In the genomic region with DNA sequence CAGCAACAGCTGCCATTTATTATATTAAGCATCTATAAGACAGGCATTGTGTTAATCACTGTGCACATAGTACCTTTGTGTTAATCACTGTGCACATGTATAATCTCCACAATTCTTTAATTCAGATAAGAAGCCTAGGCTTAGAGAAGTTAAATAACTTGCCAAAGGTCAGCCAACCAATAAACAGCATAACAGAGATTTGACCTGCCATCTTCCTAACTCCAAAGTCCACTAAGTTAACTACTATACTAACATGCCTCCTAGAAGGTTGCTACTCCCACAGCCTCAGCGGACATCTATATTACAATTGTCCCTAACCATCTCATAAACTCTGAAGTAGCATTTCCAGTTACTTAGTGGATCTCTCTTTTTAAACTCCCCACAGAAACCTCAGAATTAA, we compare ENCODE assay signal across 26 cellular contexts.
"Had no signal": no experiment of that assay in that cellular context is flagged by ENCODE, and none has a peak within 500 bp of the region (broad histone marks: within the 10 kb centered on the region; RNA-seq: fewer than 3 reads in every experiment).

No MANE protein-coding gene starts in this region.

- H3K36me3 ChIP-seq: adrenal gland, ascending aorta, brain microvascular endothelial cell, colonic mucosa, upper lobe of right lung had no signal

- H3K27ac Mint-ChIP-seq: activated CD4-positive, alpha-beta T cell treated with anti-CD3 and anti-CD28 coated beads for 36 hours; effector memory CD8-positive, alpha-beta T cell; T-helper 1 cell treated with Interleukin-12 subunit alpha and Interleukin-12 subunit beta and Interleukin-4 antibody, amounts not matched to agents 30 μg/mL and 1 μg/mL, for 36 hours; WTC11 had no signal

- DNase-seq: activated CD4-positive, alpha-beta T cell treated with anti-CD3 and anti-CD28 coated beads for 36 hours; activated CD4-positive, alpha-beta T cell treated with anti-CD3 and anti-CD28 coated beads, Interleukin-2, amount 50 U/mL, for 48 hours; activated effector memory CD4-positive, alpha-beta T cell treated with anti-CD3 and anti-CD28 coated beads, Interleukin-2, amount 50 U/mL, for 16 hours; activated naive CD4-positive, alpha-beta T cell treated with anti-CD3 and anti-CD28 coated beads, Interleukin-2, amount 50 U/mL, for 16 hours; adrenal gland; brain microvascular endothelial cell; central memory CD4-positive, alpha-beta T cell; colonic mucosa; dorsolateral prefrontal cortex; effector memory CD8-positive, alpha-beta T cell; foreskin melanocyte; hippocampal formation; left ventricle myocardium superior; mesenchymal stem cell; occipital lobe; stimulated activated CD4-positive, alpha-beta T cell treated with anti-CD3 and anti-CD28 coated beads, Interleukin-15, amount 100 ng/mL, for 24 hours; stimulated activated naive CD4-positive, alpha-beta T cell; T1000; upper lobe of right lung had no signal

- H3K9me3 Mint-ChIP-seq: effector memory CD8-positive, alpha-beta T cell had no signal

- H3K27me3 ChIP-seq: adrenal gland, ascending aorta, brain microvascular endothelial cell, colonic mucosa, dorsolateral prefrontal cortex, upper lobe of right lung had no signal

- H3K27me3 Mint-ChIP-seq: activated CD4-positive, alpha-beta T cell treated with anti-CD3 and anti-CD28 coated beads for 36 hours; effector memory CD8-positive, alpha-beta T cell had no signal

- H3K9me3 ChIP-seq: adrenal gland, ascending aorta, colonic mucosa, upper lobe of right lung had no signal

- ATAC-seq: activated CD4-positive, alpha-beta T cell treated with anti-CD3 and anti-CD28 coated beads for 36 hours; effector memory CD8-positive, alpha-beta T cell; esophagus mucosa; left ventricle myocardium superior; sciatic nerve; upper lobe of right lung; WTC11 had no signal

- H3K4me3 Mint-ChIP-seq: activated CD4-positive, alpha-beta T cell treated with anti-CD3 and anti-CD28 coated beads for 36 hours; effector memory CD8-positive, alpha-beta T cell; neural crest cell; T-helper 1 cell treated with Interleukin-12 subunit alpha and Interleukin-12 subunit beta and Interleukin-4 antibody, amounts not matched to agents 30 μg/mL and 1 μg/mL, for 36 hours; WTC11 had no signal

- H3K27ac ChIP-seq: adrenal gland, ascending aorta, brain microvascular endothelial cell, colonic mucosa, dorsolateral prefrontal cortex, upper lobe of right lung had no signal

- H3K4me3 ChIP-seq: adrenal gland, ascending aorta, colonic mucosa, dorsolateral prefrontal cortex, smooth muscle cell, upper lobe of right lung had no signal

- H3K36me3 Mint-ChIP-seq: WTC11 had no signal
